ENCODE assay signal across 9 cellular contexts in genomic region chr1:152141971-152142584, GRCh38. TPM values are rescaled to one million over a fixed set of nuclear protein-coding genes. Genes with fewer than 3 reads are reported as not detected.
DNase-seq lines count a peak whose midpoint lies in the region; ATAC-seq, FAIRE-seq and TF ChIP-seq lines count a peak whose summit lies in the region.
"Had no signal": no experiment of that assay in that cellular context is flagged by ENCODE, and none has a peak within 500 bp of the region (broad histone marks: within the 10 kb centered on the region; RNA-seq: fewer than 3 reads in every experiment).

No MANE protein-coding gene starts in this region.

- intact Hi-C loops in HepG2 (cut with micrococcal nuclease; ENCODE audit: unreplicated experiment), result loop anchor here (1.0 to 5.0 kb wide), 3 partner anchors 43 to 315 kb away; no protein-coding TSS in a partner anchor

- H3K4me1 ChIP-seq in HepG2 (ENCODE audit: insufficient read depth, low read length), result no peaks in the 10 kb centered on the region

- no peak overlapping the region for H3K27ac ChIP-seq in HepG2 (ENCODE audit: extremely low read length, insufficient read depth, low read length)

- H4K20me1 ChIP-seq in HepG2 (ENCODE audit: insufficient read depth, low read length), result no peaks in the 10 kb centered on the region

- CTCF ChIA-PET in GM10248 (lab: Yijun Ruan, JAX) (interaction anchor here (0.6 to 2.9 kb wide), 15 partner anchors 7 to 511 kb away, joined by 3 to 21 read pairs (median 5); no protein-coding TSS in a partner anchor), HepG2 (lab: Yijun Ruan, JAX; ENCODE audit: low intra/inter-chr PET ratio, low total read pairs) (interaction anchor here (1.1 to 2.6 kb wide), 4 partner anchors 43 to 318 kb away, joined by 3 to 48 read pairs (median 4); no protein-coding TSS in a partner anchor)

- DNase-seq in AG10803 (ENCODE audit: low read depth) (peak; percentile 75), GM10248 (ENCODE audit: extremely low spot score) (peak; percentile 13), NCI-H524 (lab: John Stamatoyannopoulos, UW) (peak; percentile 7 to 56), cardiac fibroblast (ENCODE audit: low read depth in 2 of 2) (peak; percentile 77 to 88), HepG2 (ENCODE audit: low spot score) (peak; percentile 45), GF-D8 (lab: John Stamatoyannopoulos, UW) (no peak)
- DNase-seq: naive B cell had no signal

- no peak for FAIRE-seq in HepG2 (lab: Jason Lieb, UNC)

- H3K36me3 ChIP-seq in HepG2 (replicated peaks in 1 of 2; ENCODE audit: control insufficient read depth in 1 of 2, insufficient read depth in 2 of 2, low read length in 2 of 2), result no peaks in the 10 kb centered on the region

- TF ChIP-seq EP300 in HepG2 (IDR thresholded peaks at IDR 0.05; ENCODE audit: low read depth in 2 of 2, low read length in 2 of 2) (no peak), HepG2 (CRISPR knock-in tag; IDR thresholded peaks at IDR 0.05; ENCODE audit: borderline replicate concordance) (no peak)

- no peaks in the 10 kb centered on the region for H3K27me3 ChIP-seq in HepG2 (ENCODE audit: control insufficient read depth in 1 of 2, insufficient read depth in 2 of 2, low read length in 2 of 2)

- ATAC-seq in HepG2 (peak; percentile 50; the same call in 2 of the 3 replicates), GM21360 (IDR thresholded peaks at IDR 0.05; ENCODE audit: unreplicated experiment) (no peak), GM21529 (IDR thresholded peaks at IDR 0.05; ENCODE audit: unreplicated experiment) (no peak)

- in situ Hi-C loops in HepG2 (cut with HindIII; ENCODE audit: extremely low pct_ligation_motif_present, low pct_unique_long_range_greater_than_20kb), result loop anchor here (5.0 kb wide), 1 partner anchor 45 kb away; no protein-coding TSS in a partner anchor

- no peak overlapping the region for H2AFZ ChIP-seq in HepG2 (ENCODE audit: low read length)

- no peak for TF ChIP-seq POLR2A in HepG2 (IDR thresholded peaks at IDR 0.05; ENCODE audit: insufficient read depth in 1 of 2, low read depth in 2 of 2, low read length in 2 of 2)

- 0% methylated on average over 1 of the region's 1 CpG for WGBS in HepG2 (ENCODE audit: low lambda C conversion rate)

- no peak for TF ChIP-seq RAD21 in HepG2 (CRISPR knock-in tag; IDR thresholded peaks at IDR 0.05)

- no peak overlapping the region for H3K9ac ChIP-seq in HepG2 (ENCODE audit: insufficient read depth, low read depth, low read length)

- no peaks in the 10 kb centered on the region for H3K79me2 ChIP-seq in HepG2 (ENCODE audit: insufficient read depth, low read length)

- no TSS peak for BruUV-seq in HepG2 (replicated peaks; lab: Mats Ljungman, UMichigan)

- H3K4me3 ChIP-seq in AG10803 (ENCODE audit: low read length) (no peak overlapping the region), cardiac fibroblast (replicated peaks in 1 of 2; ENCODE audit: low read depth in 2 of 2, low read length in 2 of 2) (no peak overlapping the region), HepG2 (replicated peaks in 1 of 3; ENCODE audit: insufficient read depth in 1 of 3, low read depth in 2 of 3, low read length in 3 of 3) (no peak overlapping the region)

- peak; percentile 99 for TF ChIP-seq CTCF in AG10803 (conservative IDR thresholded peaks at IDR 0.05; ENCODE audit: low read length)
- TF ChIP-seq CTCF in GM10248 (IDR thresholded peaks at IDR 0.05; ENCODE audit: control extremely low read depth, extremely low read depth, low read depth, missing control alignments), result peak; percentile 42
- TF ChIP-seq CTCF in cardiac fibroblast (IDR thresholded peaks at IDR 0.05; ENCODE audit: low read depth, low read length), result peak; percentile 84
- TF ChIP-seq CTCF in HepG2 (CRISPR knock-in tag; IDR thresholded peaks at IDR 0.05), result peak; percentile 68

- no peak overlapping the region for H3K4me2 ChIP-seq in HepG2 (ENCODE audit: low read depth, low read length)

- H3K9me3 ChIP-seq in HepG2 (ENCODE audit: low read length), result peaks cover 12% of the 10 kb centered on the region; the same call in 1 of the 2 replicates

- POLR2A ChIA-PET in GM10248 (lab: Yijun Ruan, JAX), result no interaction called here
- POLR2A ChIA-PET in HepG2 (lab: Yijun Ruan, JAX), result no interaction called here

TF ChIP-seq in HepG2, 621 proteins besides CTCF, POLR2A, EP300 and RAD21 (continues in another document):
- no peak for TF ChIP-seq MTF1 (CRISPR knock-in tag; IDR thresholded peaks at IDR 0.05)

RNA-seq across cellular contexts. Expression of gene RPTN, which starts 16.9 kb away (rescaled TPM):
- not detected in 2 replicates for total RNA-seq in HepG2 (2016; rRNA removed; fragmentation: Illumina TruSeq; extraction: Trizol)
- not detected in 2 replicates for total RNA-seq in HepG2 (2016; cell fraction: cytosol; rRNA removed; fragmentation: Illumina TruSeq; extraction: Trizol; ENCODE audit: low read depth)
- not detected in 2 replicates for total RNA-seq in HepG2 (2016; cell fraction: insoluble cytoplasmic fraction; rRNA removed; fragmentation: Illumina TruSeq; extraction: Trizol)
- total RNA-seq in HepG2 (2016; cell fraction: membrane; rRNA removed; fragmentation: Illumina TruSeq; extraction: Trizol), result not detected in 2 replicates
- not detected in 2 replicates for total RNA-seq in HepG2 (2016; cell fraction: nucleus; rRNA removed; fragmentation: Illumina TruSeq; extraction: Trizol)
- not detected in 2 replicates for polyA plus RNA-seq in HepG2 (2011; rRNA removed)
- not detected in 2 replicates for polyA plus RNA-seq in HepG2 (2011; cell fraction: cytosol; rRNA removed)
- not detected in 2 replicates for polyA plus RNA-seq in HepG2 (2011; cell fraction: nucleus; rRNA removed)
- not detected in 2 replicates for polyA plus RNA-seq in HepG2 (2012)
- polyA plus RNA-seq in HepG2 (2016; cell fraction: cytosol; fragmentation: Illumina TruSeq; extraction: Trizol; ENCODE audit: low read depth), result not detected in 2 replicates
- not detected in 2 replicates for polyA plus RNA-seq in HepG2 (2016; cell fraction: insoluble cytoplasmic fraction; fragmentation: Illumina TruSeq; extraction: Trizol; ENCODE audit: low read depth)
- not detected in 2 replicates for polyA plus RNA-seq in HepG2 (2016; cell fraction: membrane; fragmentation: Illumina TruSeq; extraction: Trizol; ENCODE audit: low read depth)
- not detected in 2 replicates for polyA plus RNA-seq in HepG2 (2016; cell fraction: nucleus; fragmentation: Illumina TruSeq; extraction: Trizol; ENCODE audit: insufficient read depth, low read depth)
- polyA minus RNA-seq in HepG2 (2011; rRNA and poly(A)+ RNA removed; ENCODE audit: low replicate concordance), result not detected in 2 replicates
- not detected in 2 replicates for polyA minus RNA-seq in HepG2 (2011; cell fraction: cytosol; rRNA and poly(A)+ RNA removed)
- polyA minus RNA-seq in HepG2 (2011; cell fraction: nucleus; rRNA and poly(A)+ RNA removed), result not detected in 2 replicates

RNA-seq across cellular contexts. Expression of gene TCHH, which starts 26.8 kb away (rescaled TPM):
- not detected in 2 replicates for total RNA-seq in HepG2 (2016; rRNA removed; fragmentation: Illumina TruSeq; extraction: Trizol)
- not detected in 2 replicates for total RNA-seq in HepG2 (2016; cell fraction: cytosol; rRNA removed; fragmentation: Illumina TruSeq; extraction: Trizol; ENCODE audit: low read depth)
- total RNA-seq in HepG2 (2016; cell fraction: insoluble cytoplasmic fraction; rRNA removed; fragmentation: Illumina TruSeq; extraction: Trizol), result not detected in 2 replicates
- total RNA-seq in HepG2 (2016; cell fraction: membrane; rRNA removed; fragmentation: Illumina TruSeq; extraction: Trizol), result not detected in 2 replicates
- not detected in 2 replicates for total RNA-seq in HepG2 (2016; cell fraction: nucleus; rRNA removed; fragmentation: Illumina TruSeq; extraction: Trizol)
- polyA plus RNA-seq in HepG2 (2011; rRNA removed), result not detected in 2 replicates
- not detected in 2 replicates for polyA plus RNA-seq in HepG2 (2011; cell fraction: cytosol; rRNA removed)
- not detected in 2 replicates for polyA plus RNA-seq in HepG2 (2011; cell fraction: nucleus; rRNA removed)
- not detected in 2 replicates for polyA plus RNA-seq in HepG2 (2012)
- polyA plus RNA-seq in HepG2 (2016; cell fraction: cytosol; fragmentation: Illumina TruSeq; extraction: Trizol; ENCODE audit: low read depth), result not detected in 2 replicates
- polyA plus RNA-seq in HepG2 (2016; cell fraction: insoluble cytoplasmic fraction; fragmentation: Illumina TruSeq; extraction: Trizol; ENCODE audit: low read depth), result not detected in 2 replicates
- not detected in 2 replicates for polyA plus RNA-seq in HepG2 (2016; cell fraction: membrane; fragmentation: Illumina TruSeq; extraction: Trizol; ENCODE audit: low read depth)
- polyA plus RNA-seq in HepG2 (2016; cell fraction: nucleus; fragmentation: Illumina TruSeq; extraction: Trizol; ENCODE audit: insufficient read depth, low read depth), result not detected in 2 replicates
- polyA minus RNA-seq in HepG2 (2011; rRNA and poly(A)+ RNA removed; ENCODE audit: low replicate concordance), result not detected in 2 replicates
- polyA minus RNA-seq in HepG2 (2011; cell fraction: cytosol; rRNA and poly(A)+ RNA removed), result not detected in 2 replicates
- polyA minus RNA-seq in HepG2 (2011; cell fraction: nucleus; rRNA and poly(A)+ RNA removed), result not detected in 2 replicates

RNA-seq across cellular contexts. Expression of gene TCHHL1, which starts 53.2 kb away (rescaled TPM):
- not detected in 2 replicates for total RNA-seq in HepG2 (2016; rRNA removed; fragmentation: Illumina TruSeq; extraction: Trizol)
- not detected in 2 replicates for total RNA-seq in HepG2 (2016; cell fraction: cytosol; rRNA removed; fragmentation: Illumina TruSeq; extraction: Trizol; ENCODE audit: low read depth)
- total RNA-seq in HepG2 (2016; cell fraction: insoluble cytoplasmic fraction; rRNA removed; fragmentation: Illumina TruSeq; extraction: Trizol), result not detected in 2 replicates
- not detected in 2 replicates for total RNA-seq in HepG2 (2016; cell fraction: membrane; rRNA removed; fragmentation: Illumina TruSeq; extraction: Trizol)
- total RNA-seq in HepG2 (2016; cell fraction: nucleus; rRNA removed; fragmentation: Illumina TruSeq; extraction: Trizol), result not detected in 2 replicates
- not detected in 2 replicates for polyA plus RNA-seq in HepG2 (2011; rRNA removed)
- polyA plus RNA-seq in HepG2 (2011; cell fraction: cytosol; rRNA removed), result not detected in 2 replicates
- not detected in 2 replicates for polyA plus RNA-seq in HepG2 (2011; cell fraction: nucleus; rRNA removed)
- polyA plus RNA-seq in HepG2 (2012), result not detected in 2 replicates
- not detected in 2 replicates for polyA plus RNA-seq in HepG2 (2016; cell fraction: cytosol; fragmentation: Illumina TruSeq; extraction: Trizol; ENCODE audit: low read depth)
- not detected in 2 replicates for polyA plus RNA-seq in HepG2 (2016; cell fraction: insoluble cytoplasmic fraction; fragmentation: Illumina TruSeq; extraction: Trizol; ENCODE audit: low read depth)
- not detected in 2 replicates for polyA plus RNA-seq in HepG2 (2016; cell fraction: membrane; fragmentation: Illumina TruSeq; extraction: Trizol; ENCODE audit: low read depth)
- polyA plus RNA-seq in HepG2 (2016; cell fraction: nucleus; fragmentation: Illumina TruSeq; extraction: Trizol; ENCODE audit: insufficient read depth, low read depth), result not detected in 2 replicates
- not detected in 2 replicates for polyA minus RNA-seq in HepG2 (2011; rRNA and poly(A)+ RNA removed; ENCODE audit: low replicate concordance)
- polyA minus RNA-seq in HepG2 (2011; cell fraction: cytosol; rRNA and poly(A)+ RNA removed), result not detected in 2 replicates
- polyA minus RNA-seq in HepG2 (2011; cell fraction: nucleus; rRNA and poly(A)+ RNA removed), result not detected in 2 replicates

Comparison
In these comparisons a context has a peak if more than half of its experiments do, and no peak if none do; other contexts are left out.
1. CTCF ChIP-seq: peak in every context shown above with its lines; median percentile 99 in AG10803; 84 in cardiac fibroblast; 68 in HepG2; 42 in GM10248.